19 cellular contexts compared by ENCODE assay signal in the genomic region with DNA sequence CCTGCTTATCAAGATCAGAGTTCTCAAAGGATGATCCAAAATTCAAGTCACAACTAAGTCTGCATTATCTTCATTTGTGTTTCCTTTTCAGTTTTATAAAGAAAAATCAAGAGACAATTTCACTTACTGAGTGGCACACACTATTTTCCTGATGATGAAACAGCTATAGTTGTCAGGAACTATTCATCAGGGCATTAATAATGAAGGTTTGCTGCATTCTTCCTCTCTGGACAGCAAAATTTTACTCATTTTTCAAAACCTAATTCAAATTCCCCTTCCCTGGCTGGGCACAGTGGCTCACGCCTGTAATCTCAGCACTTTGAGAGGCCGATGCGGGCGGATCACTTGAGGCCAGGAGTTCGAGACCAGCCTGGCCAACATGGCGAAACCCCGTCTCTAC.
"Had no signal": no experiment of that assay in that cellular context is flagged by ENCODE, and none has a peak within 500 bp of the region (broad histone marks: within the 10 kb centered on the region; RNA-seq: fewer than 3 reads in every experiment).

No MANE protein-coding gene starts in this region.

- DNase-seq: KBM-7, MV-4-11, NCI-H1092, NCI-H1105 treated with DMSO at 0.1 percent for 48 hours, NCI-H1417 treated with DMSO at 0.1 percent for 48 hours, NCI-H146, NCI-H1694 treated with DMSO at 0.1 percent for 48 hours, NCI-H1930, NCI-H2081, NCI-H2107, NCI-H226, NCI-H446, NCI-H510A, NCI-H524 treated with DMSO at 0.1 percent for 48 hours, NCI-H69, NCI-H774, SHP77 had no signal

- H3K27ac ChIP-seq: HL-60, RWPE1 had no signal
